Comparison of ENCODE assay signal across 7 cellular contexts in genomic region chr10:91006752-91007346, GRCh38.
A peak's percentile ranks its signal among the peaks of the same experiment; 100 is the strongest.
DNase-seq lines count a peak whose midpoint lies in the region; ATAC-seq and TF ChIP-seq lines count a peak whose summit lies in the region.

No MANE protein-coding gene starts in this region.

- H3K9me3 ChIP-seq in Loucy (ENCODE audit: insufficient read depth, low read depth, low read length) (no peaks in the 10 kb centered on the region), testis (no peaks in the 10 kb centered on the region), gastrocnemius medialis (no peaks in the 10 kb centered on the region)

- DNase-seq in testis (no peak), gastrocnemius medialis (no peak), brain microvascular endothelial cell (no peak)

- in situ Hi-C loops in gastrocnemius medialis (cut with MboI; ENCODE audit: low sequenced_read_pairs in 4 of 4), result loop anchor here (5.0 to 10.0 kb wide), 3 partner anchors 92 to 240 kb away; no protein-coding TSS in a partner anchor
- in situ Hi-C loops in brain microvascular endothelial cell (cut with HindIII; ENCODE audit: low pct_ligation_motif_present, low sequenced_read_pairs), result no loop called here

- peak overlapping the region; percentile 80 for H2AFZ ChIP-seq in Loucy (ENCODE audit: low read length)

- TF ChIP-seq POLR2A in testis (IDR thresholded peaks at IDR 0.05) (no peak), gastrocnemius medialis (IDR thresholded peaks at IDR 0.05) (no peak)

- WGBS in testis, 2 donors, result 71 to 72% methylated on average over 1 of the region's 1 CpG

- no peaks in the 10 kb centered on the region for H4K20me1 ChIP-seq in Loucy (ENCODE audit: insufficient read depth, low read length, poor library complexity, severe bottlenecking)

- H3K4me2 ChIP-seq in Loucy (ENCODE audit: low read depth, low read length, poor library complexity, severe bottlenecking), result peak overlapping the region; percentile 59

- no peak overlapping the region for H3K4me3 Mint-ChIP-seq in nephron

- H3K4me3 ChIP-seq in Loucy (ENCODE audit: low read length, poor library complexity, severe bottlenecking) (peak overlapping the region; percentile 11), testis (no peak overlapping the region), gastrocnemius medialis (no peak overlapping the region), brain microvascular endothelial cell (ENCODE audit: low read depth, low read length) (no peak overlapping the region)

- no peaks in the 10 kb centered on the region for H3K36me3 Mint-ChIP-seq in nephron (ENCODE audit: low read depth)

- intact Hi-C loops in testis (cut with DNase I; ENCODE audit: low total_unique reads) (loop anchor here (10.0 kb wide), 1 partner anchor 248 kb away; no protein-coding TSS in a partner anchor), gastrocnemius medialis (cut with DNase I; ENCODE audit: low total_unique reads) (loop anchor here (1.0 kb wide), 1 partner anchor 244 kb away; no protein-coding TSS in a partner anchor)

- peak; percentile 89 for ATAC-seq in GM18861 (IDR thresholded peaks at IDR 0.05; ENCODE audit: unreplicated experiment)
- peak; percentile 90 for ATAC-seq in GM21619 (IDR thresholded peaks at IDR 0.05; ENCODE audit: unreplicated experiment)
- ATAC-seq in gastrocnemius medialis, result no peak

- H3K36me3 ChIP-seq in Loucy (ENCODE audit: insufficient read depth, low read length) (no peaks in the 10 kb centered on the region), testis (ENCODE audit: low read depth, missing control alignments) (no peaks in the 10 kb centered on the region), gastrocnemius medialis (no peaks in the 10 kb centered on the region), brain microvascular endothelial cell (replicated peaks) (no peaks in the 10 kb centered on the region)

- H3K9ac ChIP-seq in Loucy (ENCODE audit: low read depth, low read length, poor library complexity, severe bottlenecking), result no peak overlapping the region

- H3K27me3 ChIP-seq in Loucy (ENCODE audit: insufficient read depth, low read length, poor library complexity, severe bottlenecking) (no peaks in the 10 kb centered on the region), testis (no peaks in the 10 kb centered on the region), gastrocnemius medialis (no peaks in the 10 kb centered on the region), brain microvascular endothelial cell (replicated peaks) (no peaks in the 10 kb centered on the region)

- peak overlapping the region; percentile 48 to 91 (median 65) for H3K27ac Mint-ChIP-seq in nephron

- H3K79me2 ChIP-seq in Loucy (ENCODE audit: insufficient read depth, low read length), result no peaks in the 10 kb centered on the region

- H3K27me3 Mint-ChIP-seq in nephron (ENCODE audit: low read depth), result peaks cover 5% of the 10 kb centered on the region

- TF ChIP-seq CTCF in Loucy (conservative IDR thresholded peaks at IDR 0.05; ENCODE audit: low read length) (no peak), nephron (IDR thresholded peaks at IDR 0.05; ENCODE audit: unreplicated experiment in 3 of 3) (no peak), testis (IDR thresholded peaks at IDR 0.05) (no peak), gastrocnemius medialis (IDR thresholded peaks at IDR 0.05 in 4 of 5, conservative IDR thresholded peaks at IDR 0.05 in 1 of 5) (no peak), brain microvascular endothelial cell (IDR thresholded peaks at IDR 0.05; ENCODE audit: low read depth, low read length, missing control alignments) (no peak)

- peak overlapping the region in 1 of 2 donors; percentile 21 for H3K27ac ChIP-seq in testis
- H3K27ac ChIP-seq in gastrocnemius medialis, result no peak overlapping the region
- H3K27ac ChIP-seq in brain microvascular endothelial cell, result no peak overlapping the region

- H3K9me2 ChIP-seq in Loucy (replicated peaks; ENCODE audit: low read depth, low read length), result no peaks in the 10 kb centered on the region

- peaks cover 10% of the 10 kb centered on the region for H3K4me1 ChIP-seq in Loucy (ENCODE audit: insufficient read depth, low read length, poor library complexity, severe bottlenecking)
- no peaks in the 10 kb centered on the region for H3K4me1 ChIP-seq in testis
- H3K4me1 ChIP-seq in gastrocnemius medialis, result peaks cover 0 to 4% of the 10 kb centered on the region in 2 donors

- H3K9me3 Mint-ChIP-seq in nephron, result no peaks in the 10 kb centered on the region

- H3F3A ChIP-seq in Loucy (ENCODE audit: low read depth), result no peaks in the 10 kb centered on the region

- H3K4me1 Mint-ChIP-seq in nephron, result peaks cover 44% of the 10 kb centered on the region

Comparison
In these comparisons a context has a peak if more than half of its experiments do, and no peak if none do; other contexts are left out.
1. ATAC-seq: peak in GM18861 (single experiment) and GM21619 (single experiment); none in gastrocnemius medialis (0 of 2).